12 cellular contexts compared by ENCODE assay signal in genomic region chr6:100796049-100796823, GRCh38.
A peak's percentile ranks its signal among the peaks of the same experiment; 100 is the strongest.
DNase-seq lines count a peak whose midpoint lies in the region; ATAC-seq and TF ChIP-seq lines count a peak whose summit lies in the region.
"Had no signal": no experiment of that assay in that cellular context is flagged by ENCODE, and none has a peak within 500 bp of the region (broad histone marks: within the 10 kb centered on the region; RNA-seq: fewer than 3 reads in every experiment).

No MANE protein-coding gene starts in this region.

- ATAC-seq in HG02798 (IDR thresholded peaks at IDR 0.05; ENCODE audit: poor library complexity, unreplicated experiment) (peak; percentile 92), upper lobe of left lung (ENCODE audit: low FRiP score in 2 of 2) (no peak)
- peak; percentile 32 for ATAC-seq in naive thymus-derived CD4-positive, alpha-beta T cell

- no peak overlapping the region for H3K9ac ChIP-seq in Loucy (ENCODE audit: low read depth, low read length, poor library complexity, severe bottlenecking)

- no peaks in the 10 kb centered on the region for H3F3A ChIP-seq in Loucy (ENCODE audit: low read depth)

- H3K36me3 ChIP-seq in Loucy (ENCODE audit: insufficient read depth, low read length), result peaks cover 17% of the 10 kb centered on the region; the same call in 1 of the 2 replicates
- peaks cover 0 to 4% (median 0%) of the 10 kb centered on the region in 3 experiments for H3K36me3 ChIP-seq in naive thymus-derived CD4-positive, alpha-beta T cell (ENCODE audit: control insufficient read depth in 2 of 3, insufficient read depth in 3 of 3, low read length in 3 of 3)
- peaks cover 0 to 16% (median 0%) of the 10 kb centered on the region in 4 donors for H3K36me3 ChIP-seq in upper lobe of left lung

- TF ChIP-seq CTCF in Loucy (conservative IDR thresholded peaks at IDR 0.05; ENCODE audit: low read length) (peak; percentile 23; the same call in 1 of the 2 replicates), upper lobe of left lung (IDR thresholded peaks at IDR 0.05) (no peak)

- no peak overlapping the region for H3K27ac ChIP-seq in naive thymus-derived CD4-positive, alpha-beta T cell (ENCODE audit: low read depth, low read length)
- no peak overlapping the region for H3K27ac ChIP-seq in substantia nigra (ENCODE audit: low read depth, low read length, poor library complexity, severe bottlenecking)
- H3K27ac ChIP-seq in upper lobe of left lung, result no peak overlapping the region
- H3K27ac ChIP-seq: 22Rv1 had no signal

- no peak overlapping the region for H3K27ac Mint-ChIP-seq in naive thymus-derived CD4-positive, alpha-beta T cell

- peaks cover 3 to 54% (median 47%) of the 10 kb centered on the region in 5 donors for H3K36me3 Mint-ChIP-seq in naive thymus-derived CD4-positive, alpha-beta T cell

- H2AFZ ChIP-seq in Loucy (ENCODE audit: low read length), result no peak overlapping the region

- CTCF ChIA-PET in naive thymus-derived CD4-positive, alpha-beta T cell (lab: Charles Lee), result no interaction called here

- DNase-seq in DMS53 (lab: John Stamatoyannopoulos, UW) (peak; percentile 1), DMS53 treated with DMSO at 0.1 percent for 48 hours (lab: John Stamatoyannopoulos, UW; ENCODE audit: unreplicated experiment) (no peak), substantia nigra (lab: John Stamatoyannopoulos, UW) (no peak), GM03348 (ENCODE audit: low spot score) (no peak), upper lobe of left lung (no peak)
- DNase-seq in naive thymus-derived CD4-positive, alpha-beta T cell, result no peak
- DNase-seq: activated CD4-positive, alpha-beta T cell treated with anti-CD3 and anti-CD28 coated beads, Interleukin-2, amount 50 U/mL, for 1 hour; NCI-H446 had no signal

- no peaks in the 10 kb centered on the region for H3K9me2 ChIP-seq in Loucy (replicated peaks; ENCODE audit: low read depth, low read length)

- intact Hi-C loops in naive thymus-derived CD4-positive, alpha-beta T cell (cut with micrococcal nuclease), result no loop called here

- no peaks in the 10 kb centered on the region for H3K9me3 Mint-ChIP-seq in naive thymus-derived CD4-positive, alpha-beta T cell
- H3K9me3 Mint-ChIP-seq: neural crest cell had no signal

- no peak overlapping the region for H3K4me3 Mint-ChIP-seq in naive thymus-derived CD4-positive, alpha-beta T cell
- H3K4me3 Mint-ChIP-seq: neural crest cell had no signal

- no peaks in the 10 kb centered on the region for H4K20me1 ChIP-seq in Loucy (ENCODE audit: insufficient read depth, low read length, poor library complexity, severe bottlenecking)

- H3K9me3 ChIP-seq in Loucy (ENCODE audit: insufficient read depth, low read depth, low read length) (no peaks in the 10 kb centered on the region), upper lobe of left lung (no peaks in the 10 kb centered on the region)
- H3K9me3 ChIP-seq in naive thymus-derived CD4-positive, alpha-beta T cell (ENCODE audit: control insufficient read depth in 2 of 3, low read length in 3 of 3), result no peaks in the 10 kb centered on the region

- TF ChIP-seq EP300 in upper lobe of left lung (IDR thresholded peaks at IDR 0.05), result no peak

- no peaks in the 10 kb centered on the region for H3K27me3 ChIP-seq in Loucy (ENCODE audit: insufficient read depth, low read length, poor library complexity, severe bottlenecking)
- no peaks in the 10 kb centered on the region for H3K27me3 ChIP-seq in naive thymus-derived CD4-positive, alpha-beta T cell (ENCODE audit: control insufficient read depth in 2 of 2, insufficient read depth in 2 of 2, low read length in 2 of 2)
- no peaks in the 10 kb centered on the region for H3K27me3 ChIP-seq in upper lobe of left lung

- no peak overlapping the region for H3K4me3 ChIP-seq in Loucy (ENCODE audit: low read length, poor library complexity, severe bottlenecking)
- H3K4me3 ChIP-seq in naive thymus-derived CD4-positive, alpha-beta T cell (ENCODE audit: low read length), result no peak overlapping the region
- no peak overlapping the region for H3K4me3 ChIP-seq in upper lobe of left lung

- peaks cover 0 to 8% (median 3%) of the 10 kb centered on the region in 7 donors for H3K4me1 Mint-ChIP-seq in naive thymus-derived CD4-positive, alpha-beta T cell
- H3K4me1 Mint-ChIP-seq: neural crest cell had no signal

- H3K27me3 Mint-ChIP-seq in naive thymus-derived CD4-positive, alpha-beta T cell, result no peaks in the 10 kb centered on the region

- H3K79me2 ChIP-seq in Loucy (ENCODE audit: insufficient read depth, low read length), result no peaks in the 10 kb centered on the region

- H3K4me1 ChIP-seq in Loucy (ENCODE audit: insufficient read depth, low read length, poor library complexity, severe bottlenecking) (no peaks in the 10 kb centered on the region), upper lobe of left lung (no peaks in the 10 kb centered on the region)
- no peaks in the 10 kb centered on the region for H3K4me1 ChIP-seq in naive thymus-derived CD4-positive, alpha-beta T cell (ENCODE audit: control insufficient read depth in 2 of 2, insufficient read depth in 2 of 2, low read length in 2 of 2)

- 91 to 97% methylated on average over 4 of the region's 4 CpGs for WGBS in upper lobe of left lung, 2 donors

- no peak overlapping the region for H3K4me2 ChIP-seq in Loucy (ENCODE audit: low read depth, low read length, poor library complexity, severe bottlenecking)

- POLR2A ChIA-PET in naive thymus-derived CD4-positive, alpha-beta T cell (lab: Charles Lee), result no interaction called here

- no peak for TF ChIP-seq POLR2A in upper lobe of left lung (IDR thresholded peaks at IDR 0.05)

Comparison
In these comparisons a context has a peak if more than half of its experiments do, and no peak if none do; other contexts are left out.
1. ATAC-seq: peak in HG02798 (single experiment) and naive thymus-derived CD4-positive, alpha-beta T cell (single experiment); none in upper lobe of left lung (0 of 2).